In the genomic region with DNA sequence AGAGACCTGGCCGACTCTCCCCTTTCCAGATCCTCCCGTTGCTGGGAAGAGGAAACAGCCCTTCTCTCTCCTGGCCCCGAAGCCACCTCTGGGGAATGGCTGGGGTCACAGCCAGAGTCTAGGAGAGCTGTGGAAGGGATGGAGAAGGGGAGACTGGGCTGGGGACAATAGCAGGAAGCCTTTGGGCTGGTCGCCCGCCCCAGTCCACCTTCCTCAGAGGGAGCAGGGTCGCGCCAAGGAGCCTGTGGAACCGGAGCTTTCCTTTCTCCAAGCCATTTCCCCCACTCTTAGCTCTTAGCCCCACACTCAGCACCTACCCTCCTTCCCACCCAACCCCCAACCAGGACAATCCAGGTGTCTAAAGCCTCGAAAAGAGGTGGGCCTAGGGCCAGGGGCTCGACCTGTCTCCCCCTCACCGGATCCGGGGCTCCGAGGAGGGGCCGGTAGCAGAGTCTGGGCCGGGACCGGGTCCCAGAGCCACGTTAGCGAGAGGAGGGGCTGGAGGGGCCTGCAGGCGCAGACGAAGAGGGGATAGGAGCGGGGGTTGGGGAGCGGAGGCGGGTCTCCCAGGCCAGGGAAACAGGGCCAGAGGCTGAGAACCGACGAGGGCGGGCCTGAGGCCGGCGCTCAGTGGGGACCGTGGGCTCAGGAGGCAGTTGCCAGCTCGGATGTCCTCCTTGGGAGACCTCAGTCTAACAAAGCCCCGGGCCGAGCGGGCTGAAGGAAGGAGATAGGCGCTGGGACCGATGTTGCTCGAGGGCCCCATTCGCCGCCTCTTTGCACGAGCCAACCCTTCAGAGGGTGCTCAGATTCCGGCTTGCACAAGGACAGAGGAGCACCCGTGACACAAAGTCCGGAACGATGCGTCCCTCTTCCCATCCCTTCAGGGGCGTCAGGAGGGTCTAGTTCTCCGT, we compare ENCODE assay signal across 8 cellular contexts. TPM values are rescaled to one million over a fixed set of nuclear protein-coding genes. Genes with fewer than 3 reads are reported as not detected.
DNase-seq lines count a peak whose midpoint lies in the region; ATAC-seq, FAIRE-seq and TF ChIP-seq lines count a peak whose summit lies in the region.

No MANE protein-coding gene starts in this region.

- CTCF ChIA-PET in IMR-90 (lab: Yijun Ruan, JAX) = no interaction called here
- CTCF ChIA-PET in K562 (lab: Yijun Ruan, JAX; ENCODE audit: low intra/inter-chr PET ratio) = no interaction called here
- CTCF ChIA-PET in HEK293T (lab: Yijun Ruan, JAX) = interaction anchor here (0.6 to 1.4 kb wide), 3 partner anchors 10 to 46 kb away, joined by 3 to 4 read pairs (median 3); no protein-coding TSS in a partner anchor
- CTCF ChIA-PET in GM10248 (lab: Yijun Ruan, JAX) = interaction anchor here (4.3 to 7.5 kb wide), 2 partner anchors 11 to 45 kb away, joined by 19 to 56 read pairs; partner anchors contain the start of gene TNFAIP8L2

- H3K14ac ChIP-seq in IMR-90 (replicated peaks; ENCODE audit: low read depth, low read length) = peak overlapping the region; percentile 61; the same call in 1 of the 2 replicates

- POLR2A ChIA-PET in IMR-90 (lab: Charles Lee; ENCODE audit: unreplicated experiment) = no interaction called here
- POLR2A ChIA-PET in K562 (lab: Yijun Ruan, JAX) = interaction anchor here (0.6 to 1.4 kb wide), 2 partner anchors 11 to 14 kb away, joined by 3 to 7 read pairs; no protein-coding TSS in a partner anchor
- POLR2A ChIA-PET in HEK293T (lab: Yijun Ruan, JAX) = interaction anchor here (1.0 kb wide), 1 partner anchor 10 kb away, joined by 3 read pairs; no protein-coding TSS in a partner anchor
- POLR2A ChIA-PET in GM10248 (lab: Yijun Ruan, JAX) = interaction anchor here (0.5 to 0.9 kb wide), 2 partner anchors 102 to 293 kb away, joined by 3 to 4 read pairs; no protein-coding TSS in a partner anchor

- no peak for TF ChIP-seq RAD21 in IMR-90 (IDR thresholded peaks at IDR 0.05; ENCODE audit: low read length)
- no peak for TF ChIP-seq RAD21 in K562 (CRISPR knock-in tag; conservative IDR thresholded peaks at IDR 0.05 in 1 of 2, IDR thresholded peaks at IDR 0.05 in 1 of 2)

- dilution Hi-C loops in IMR-90 (cut with HindIII; ENCODE audit: low sequenced_read_pairs, unreplicated experiment) = no loop called here

- H3K4me2 ChIP-seq in IMR-90 (ENCODE audit: low read depth, low read length) (peak overlapping the region; percentile 91), K562 (ENCODE audit: insufficient read depth, low read length) (peak overlapping the region; percentile 82)

- FAIRE-seq in K562 (lab: Jason Lieb, UNC) = no peak

- H2BK120ac ChIP-seq in IMR-90 (ENCODE audit: low read depth, low read length) = no peak overlapping the region

- no peak overlapping the region for H3K18ac ChIP-seq in IMR-90 (ENCODE audit: low read depth, low read length)

- in situ Hi-C loops in IMR-90 (cut with MboI; ENCODE audit: low sequenced_read_pairs) (no loop called here), K562 (cut with MboI) (no loop called here), GM13977 (cut with MboI; ENCODE audit: low pct_unique_long_range_greater_than_20kb, low sequenced_read_pairs, unreplicated experiment) (no loop called here)

- no peak for TF ChIP-seq CTCF in AG10803 (conservative IDR thresholded peaks at IDR 0.05; ENCODE audit: low read length)
- TF ChIP-seq CTCF in IMR-90 (conservative IDR thresholded peaks at IDR 0.05; ENCODE audit: low read depth, low read length) = no peak
- no peak for TF ChIP-seq CTCF in K562 (IDR thresholded peaks at IDR 0.05 in 2 of 3, conservative IDR thresholded peaks at IDR 0.05 in 1 of 3; ENCODE audit: insufficient read depth in 2 of 3, low read depth in 1 of 3, low read length in 3 of 3)
- TF ChIP-seq CTCF in spleen (IDR thresholded peaks at IDR 0.05 in 8 of 11, conservative IDR thresholded peaks at IDR 0.05 in 3 of 11) = no peak
- no peak for TF ChIP-seq CTCF in GM13977 (IDR thresholded peaks at IDR 0.05; ENCODE audit: extremely low read depth, insufficient read depth, missing control alignments)
- no peak for TF ChIP-seq CTCF in GM10248 (IDR thresholded peaks at IDR 0.05; ENCODE audit: control extremely low read depth, extremely low read depth, low read depth, missing control alignments)

- BruUV-seq in IMR-90 (replicated peaks; lab: Mats Ljungman, UMichigan) = no TSS peak
- BruUV-seq in K562 (replicated peaks; lab: Mats Ljungman, UMichigan) = no TSS peak

- H3K79me1 ChIP-seq in IMR-90 (ENCODE audit: low read depth in 1 of 2, low read length in 2 of 2) = peaks cover 0 to 6% of the 10 kb centered on the region in 2 experiments; a peak in 1 of 4 replicates

- H3K56ac ChIP-seq in IMR-90 (ENCODE audit: extremely low read depth, insufficient read depth, low read length) = no peak overlapping the region

- H2AK5ac ChIP-seq in IMR-90 (ENCODE audit: low read depth, low read length) = no peak overlapping the region

- H3K27ac ChIP-seq in IMR-90 (ENCODE audit: insufficient read depth, low read length) (no peak overlapping the region), K562 (ENCODE audit: extremely low read depth, low read depth, low read length) (no peak overlapping the region), spleen (peak overlapping the region in 2 of 8 donors; percentile 68 to 78)

- no peak for DNase-seq in AG10803 (ENCODE audit: low read depth)
- DNase-seq in IMR-90 = no peak
- no peak for DNase-seq in K562 (ENCODE audit: extremely low read depth in 1 of 4, low spot score in 3 of 4)
- peak; percentile 25 for DNase-seq in inferior parietal cortex (ENCODE audit: extremely low spot score)
- peak; percentile 79 for DNase-seq in spleen
- no peak for DNase-seq in GM13977 (ENCODE audit: low spot score)
- no peak for DNase-seq in HEK293T (ENCODE audit: extremely low spot score)
- no peak for DNase-seq in GM10248 (ENCODE audit: extremely low spot score)

- H3K27me3 ChIP-seq in IMR-90 (ENCODE audit: control insufficient read depth, insufficient read depth, low read length) = peaks cover 2% of the 10 kb centered on the region; the same call in 1 of the 2 replicates
- H3K27me3 ChIP-seq in K562 (ENCODE audit: control insufficient read depth in 2 of 2, insufficient read depth in 2 of 2, low read length in 2 of 2) = no peaks in the 10 kb centered on the region
- peaks cover 0 to 18% (median 8%) of the 10 kb centered on the region in 7 donors for H3K27me3 ChIP-seq in spleen (replicated peaks in 1 of 7)

- peak overlapping the region; percentile 87 for H3K23ac ChIP-seq in IMR-90 (ENCODE audit: low read depth, low read length)

- TF ChIP-seq EP300 in K562 (IDR thresholded peaks at IDR 0.05; ENCODE audit: low read length) = no peak

- no peak overlapping the region for H2BK5ac ChIP-seq in IMR-90 (ENCODE audit: low read depth, low read length, poor library complexity, severe bottlenecking)

- peaks cover 5% of the 10 kb centered on the region for H3K4me1 ChIP-seq in IMR-90 (ENCODE audit: control insufficient read depth, insufficient read depth, low read length)
- H3K4me1 ChIP-seq in K562 (replicated peaks in 1 of 2; ENCODE audit: control insufficient read depth in 2 of 2, insufficient read depth in 2 of 2, low read length in 2 of 2) = peaks cover 20 to 46% of the 10 kb centered on the region in 2 experiments; a peak in 4 of 5 replicates
- peaks cover 6 to 42% (median 20%) of the 10 kb centered on the region in 6 donors for H3K4me1 ChIP-seq in spleen

- WGBS in IMR-90 (ENCODE audit: extremely low coverage in 2 of 2, insufficient read length in 1 of 2), 2 experiments = 32% methylated on average over 16 of the region's 46 CpGs; no CpG with 5 or more reads in 1 of the 2 experiments
- 67% methylated on average over 28 of the region's 46 CpGs for WGBS in K562 (ENCODE audit: insufficient coverage, low coverage, missing lambda C conversion rate)
- 29 to 46% (median 33%) methylated on average over 30 to 46 of the region's 46 CpGs for WGBS in spleen, 5 donors

- no peak overlapping the region; a peak in 1 of 4 replicates for H4K8ac ChIP-seq in IMR-90 (ENCODE audit: low read depth in 2 of 2, low read length in 2 of 2)

- H3K4me3 ChIP-seq in AG10803 (ENCODE audit: low read length) (peak overlapping the region; percentile 79), IMR-90 (ENCODE audit: insufficient read depth, low read depth, low read length) (peak overlapping the region; percentile 77), K562 (peak overlapping the region; percentile 59; the same call in 1 of the 2 replicates), spleen (peak overlapping the region; percentile 64 to 90 (median 80))

- no peak overlapping the region for H4K5ac ChIP-seq in IMR-90 (ENCODE audit: low read depth, low read length)

- H3K36me3 ChIP-seq in IMR-90 (ENCODE audit: control insufficient read depth, insufficient read depth, low read length) (no peaks in the 10 kb centered on the region), K562 (ENCODE audit: control insufficient read depth, insufficient read depth, low read length) (no peaks in the 10 kb centered on the region), spleen (no peaks in the 10 kb centered on the region)

- H3K9me3 ChIP-seq in IMR-90 (ENCODE audit: control insufficient read depth, insufficient read depth, low read length) (no peaks in the 10 kb centered on the region), K562 (replicated peaks; ENCODE audit: control insufficient read depth, insufficient read depth, low read depth, low read length) (no peaks in the 10 kb centered on the region), spleen (no peaks in the 10 kb centered on the region)

- H2BK15ac ChIP-seq in IMR-90 (ENCODE audit: low read depth, low read length) = no peak overlapping the region

- H3K9me1 ChIP-seq in IMR-90 (ENCODE audit: insufficient read depth, low read length) = peaks cover 4% of the 10 kb centered on the region; the same call in 1 of the 2 replicates
- H3K9me1 ChIP-seq in K562 (ENCODE audit: control insufficient read depth, insufficient read depth, low read length) = no peaks in the 10 kb centered on the region

- H4K20me1 ChIP-seq in IMR-90 (ENCODE audit: insufficient read depth, low read length) (peaks cover 5% of the 10 kb centered on the region; the same call in 1 of the 2 replicates), K562 (replicated peaks; ENCODE audit: control insufficient read depth, insufficient read depth, low read length) (no peaks in the 10 kb centered on the region; the same call in 1 of the 2 replicates)

- H3K4ac ChIP-seq in IMR-90 (ENCODE audit: low read depth, low read length) = no peak overlapping the region; the same call in 1 of the 2 replicates

- no peak for ATAC-seq in IMR-90 (ENCODE audit: low read depth)
- ATAC-seq in K562 = no peak

- H3K9ac ChIP-seq in IMR-90 (ENCODE audit: low read depth, low read length) (peak overlapping the region; percentile 79), K562 (ENCODE audit: insufficient read depth in 1 of 2, low read depth in 2 of 2, low read length in 2 of 2) (peak overlapping the region in 1 of 2 experiments; percentile 93; a peak in 2 of 4 replicates)

- no peak overlapping the region for H2BK20ac ChIP-seq in IMR-90 (ENCODE audit: low read depth, low read length)

- intact Hi-C loops in IMR-90 (cut with micrococcal nuclease) (loop anchor here (5.0 kb wide), 1 partner anchor 73 kb away; the partner anchor contains the start of gene GABPB2), K562 (cut with micrococcal nuclease) (no loop called here), spleen (cut with DNase I; ENCODE audit: low total_unique reads) (no loop called here)

- H4K91ac ChIP-seq in IMR-90 (ENCODE audit: insufficient read depth, low read depth, low read length) = no peak overlapping the region

- H2AFZ ChIP-seq in IMR-90 (replicated peaks; ENCODE audit: low read length, poor library complexity) (peak overlapping the region; percentile 91), K562 (ENCODE audit: low read depth, low read length) (peak overlapping the region; percentile 92)

- H3K79me2 ChIP-seq in K562 (ENCODE audit: control insufficient read depth, insufficient read depth, low read length) = no peaks in the 10 kb centered on the region

- TF ChIP-seq POLR2A in IMR-90 (IDR thresholded peaks at IDR 0.05; ENCODE audit: low read depth, low read length) (no peak), K562 (conservative IDR thresholded peaks at IDR 0.05) (no peak), spleen (IDR thresholded peaks at IDR 0.05) (no peak)

- H2AK9ac ChIP-seq in IMR-90 (replicated peaks; ENCODE audit: low read depth, low read length, poor library complexity) = peak overlapping the region; percentile 85

RNA-seq across cellular contexts. Expression of gene SEMA6C, which starts 1.0 kb away (rescaled TPM):
- total RNA-seq in IMR-90 (2012; rRNA removed) (0.36 and 0.56 TPM in 2 replicates), K562 (2014; rRNA removed) (0.95 and 2.3 TPM in 2 replicates), K562 (2014; rRNA removed; fragmentation: Illumina TruSeq; extraction: Trizol) (0.55 and 1.4 TPM in 2 replicates), K562 (2015; rRNA removed; fragmentation: Illumina TruSeq; extraction: Trizol) (0.49 and 0.72 TPM in 2 replicates), K562 (2021) (4.3 and 4.6 TPM in 2 replicates), spleen (1 to 10 TPM; 2.0 to 9.4 (median 4.1) TPM)
- polyA plus RNA-seq in IMR-90 (2012; rRNA removed) (2.0 and 2.6 TPM in 2 replicates), K562 (2011; rRNA removed) (1.8 and 1.9 TPM in 2 replicates), K562 (2014; fragmentation: Illumina TruSeq; extraction: Trizol) (1.5 and 2.0 TPM in 2 replicates), K562 (2014; fragmentation: Nextera tagmentation; extraction: Ambion mirVana) (under 1 TPM; 0.03 to 0.11 TPM), K562 (2014; rRNA removed) (2.7 and 3.3 TPM in 2 replicates), spleen (1 to 10 TPM; 3.2 to 5.8 (median 4.4) TPM)
- polyA plus RNA-seq in IMR-90 (2012; cell fraction: cytosol; rRNA removed) = 1.6 and 17.4 TPM in 2 replicates
- polyA plus RNA-seq in IMR-90 (2012; cell fraction: nucleus; rRNA removed; ENCODE audit: low replicate concordance) = 16.8 and 119 TPM in 2 replicates
- 12.0 and 29.0 TPM in 2 replicates for total RNA-seq in K562 (2011; cell fraction: chromatin; rRNA removed; ENCODE audit: low replicate concordance)
- total RNA-seq in K562 (2011; cell fraction: nucleolus; rRNA removed) = 18.2 and 19.5 TPM in 2 replicates
- 13.7 and 14.4 TPM in 2 replicates for total RNA-seq in K562 (2011; cell fraction: nucleoplasm; rRNA removed)
- 2.4 and 2.8 TPM in 2 replicates for polyA plus RNA-seq in K562 (2011; cell fraction: cytosol; rRNA removed)
- 12.7 and 20.4 TPM in 2 replicates for polyA plus RNA-seq in K562 (2011; cell fraction: nucleus; rRNA removed)
- polyA plus RNA-seq in K562 (2012) = 2.9 and 3.9 TPM in 2 replicates
- 1.4 and 1.5 TPM in 2 replicates for polyA minus RNA-seq in K562 (2011; rRNA and poly(A)+ RNA removed)
- 1.9 and 2.1 TPM in 2 replicates for polyA minus RNA-seq in K562 (2011; cell fraction: cytosol; rRNA and poly(A)+ RNA removed)
- polyA minus RNA-seq in K562 (2011; cell fraction: nucleus; rRNA and poly(A)+ RNA removed) = 3.3 and 5.0 TPM in 2 replicates

RNA-seq across cellular contexts. Expression of gene TNFAIP8L2, which starts 11.0 kb away (rescaled TPM):
- total RNA-seq in IMR-90 (2012; rRNA removed) = not detected in 2 replicates
- not detected in 2 replicates for polyA plus RNA-seq in IMR-90 (2012; rRNA removed)
- not detected in 2 replicates for polyA plus RNA-seq in IMR-90 (2012; cell fraction: cytosol; rRNA removed)
- polyA plus RNA-seq in IMR-90 (2012; cell fraction: nucleus; rRNA removed; ENCODE audit: low replicate concordance) = not detected in 2 replicates
- 0.44 TPM in 1 of 2 replicates, not detected in the other for total RNA-seq in K562 (2011; cell fraction: chromatin; rRNA removed; ENCODE audit: low replicate concordance)
- total RNA-seq in K562 (2011; cell fraction: nucleolus; rRNA removed) = 0.33 TPM in 1 of 2 replicates, not detected in the other
- total RNA-seq in K562 (2011; cell fraction: nucleoplasm; rRNA removed) = 0.37 TPM in 1 of 2 replicates, not detected in the other
- total RNA-seq in K562 (2014; rRNA removed) = 0.45 and 1.7 TPM in 2 replicates
- total RNA-seq in K562 (2014; rRNA removed; fragmentation: Illumina TruSeq; extraction: Trizol) = 0.29 and 0.55 TPM in 2 replicates
- total RNA-seq in K562 (2015; rRNA removed; fragmentation: Illumina TruSeq; extraction: Trizol) = 0.30 and 0.43 TPM in 2 replicates
- 0.25 and 0.31 TPM in 2 replicates for total RNA-seq in K562 (2021)
- polyA plus RNA-seq in K562 (2011; rRNA removed) = 0.52 and 1.7 TPM in 2 replicates
- polyA plus RNA-seq in K562 (2011; cell fraction: cytosol; rRNA removed) = 1.1 and 2.5 TPM in 2 replicates
- polyA plus RNA-seq in K562 (2011; cell fraction: nucleus; rRNA removed) = 0.36 and 1.5 TPM in 2 replicates
- 0.62 and 1.4 TPM in 2 replicates for polyA plus RNA-seq in K562 (2012)
- 0.34 and 0.54 TPM in 2 replicates for polyA plus RNA-seq in K562 (2014; fragmentation: Illumina TruSeq; extraction: Trizol)
- polyA plus RNA-seq in K562 (2014; fragmentation: Nextera tagmentation; extraction: Ambion mirVana) = 1 to 10 TPM; 1.1 to 1.2 TPM
- 0.05 and 0.09 TPM in 2 replicates for polyA plus RNA-seq in K562 (2014; rRNA removed)
- polyA minus RNA-seq in K562 (2011; rRNA and poly(A)+ RNA removed) = 0.35 and 1.0 TPM in 2 replicates
- polyA minus RNA-seq in K562 (2011; cell fraction: cytosol; rRNA and poly(A)+ RNA removed) = 1.2 TPM in 1 of 2 replicates, not detected in the other
- polyA minus RNA-seq in K562 (2011; cell fraction: nucleus; rRNA and poly(A)+ RNA removed) = 0.89 TPM in 1 of 2 replicates, not detected in the other
- total RNA-seq in spleen = 10 to 100 TPM; 26.3 to 48.0 (median 35.3) TPM
- 10 to 100 TPM; 58.8 to 63.4 (median 61.9) TPM for polyA plus RNA-seq in spleen

RNA-seq across cellular contexts. Expression of gene LYSMD1, which starts 20.3 kb away (rescaled TPM):
- total RNA-seq in IMR-90 (2012; rRNA removed) (9.2 and 10.4 TPM in 2 replicates), K562 (2014; rRNA removed) (6.2 and 7.4 TPM in 2 replicates), K562 (2014; rRNA removed; fragmentation: Illumina TruSeq; extraction: Trizol) (6.3 and 8.0 TPM in 2 replicates), K562 (2015; rRNA removed; fragmentation: Illumina TruSeq; extraction: Trizol) (6.1 and 6.6 TPM in 2 replicates), K562 (2021) (5.9 and 6.0 TPM in 2 replicates), spleen (10 to 100 TPM in 1 of 7 donors, 1 to 10 TPM in 6; 3.7 to 10.0 (median 4.6) TPM)
- polyA plus RNA-seq in IMR-90 (2012; rRNA removed) (5.0 and 5.9 TPM in 2 replicates), K562 (2011; rRNA removed) (6.0 and 6.2 TPM in 2 replicates), K562 (2014; fragmentation: Illumina TruSeq; extraction: Trizol) (6.5 and 9.4 TPM in 2 replicates), K562 (2014; fragmentation: Nextera tagmentation; extraction: Ambion mirVana) (1 to 10 TPM; 2.2 to 3.3 TPM), K562 (2014; rRNA removed) (4.7 and 6.2 TPM in 2 replicates), spleen (1 to 10 TPM; 2.5 to 4.8 (median 2.8) TPM)
- 2.3 and 3.1 TPM in 2 replicates for polyA plus RNA-seq in IMR-90 (2012; cell fraction: cytosol; rRNA removed)
- 2.6 and 6.2 TPM in 2 replicates for polyA plus RNA-seq in IMR-90 (2012; cell fraction: nucleus; rRNA removed; ENCODE audit: low replicate concordance)
- 14.0 and 14.3 TPM in 2 replicates for total RNA-seq in K562 (2011; cell fraction: chromatin; rRNA removed; ENCODE audit: low replicate concordance)
- total RNA-seq in K562 (2011; cell fraction: nucleolus; rRNA removed) = 7.2 and 7.9 TPM in 2 replicates
- 9.8 and 12.3 TPM in 2 replicates for total RNA-seq in K562 (2011; cell fraction: nucleoplasm; rRNA removed)
- polyA plus RNA-seq in K562 (2011; cell fraction: cytosol; rRNA removed) = 3.2 and 4.6 TPM in 2 replicates
- 6.8 and 7.9 TPM in 2 replicates for polyA plus RNA-seq in K562 (2011; cell fraction: nucleus; rRNA removed)
- 4.3 and 7.6 TPM in 2 replicates for polyA plus RNA-seq in K562 (2012)
- polyA minus RNA-seq in K562 (2011; rRNA and poly(A)+ RNA removed) = 9.3 and 11.3 TPM in 2 replicates
- 2.9 and 4.7 TPM in 2 replicates for polyA minus RNA-seq in K562 (2011; cell fraction: cytosol; rRNA and poly(A)+ RNA removed)
- polyA minus RNA-seq in K562 (2011; cell fraction: nucleus; rRNA and poly(A)+ RNA removed) = 2.2 and 4.2 TPM in 2 replicates

RNA-seq across cellular contexts. Expression of gene SCNM1, which starts 20.5 kb away (rescaled TPM):
- 22.2 and 27.4 TPM in 2 replicates for total RNA-seq in IMR-90 (2012; rRNA removed)
- 33.2 and 35.3 TPM in 2 replicates for polyA plus RNA-seq in IMR-90 (2012; rRNA removed)
- polyA plus RNA-seq in IMR-90 (2012; cell fraction: cytosol; rRNA removed) = 15.6 and 31.7 TPM in 2 replicates
- polyA plus RNA-seq in IMR-90 (2012; cell fraction: nucleus; rRNA removed; ENCODE audit: low replicate concordance) = 20.3 and 49.2 TPM in 2 replicates
- 28.6 and 48.7 TPM in 2 replicates for total RNA-seq in K562 (2011; cell fraction: chromatin; rRNA removed; ENCODE audit: low replicate concordance)
- total RNA-seq in K562 (2011; cell fraction: nucleolus; rRNA removed) = 26.1 and 32.2 TPM in 2 replicates
- total RNA-seq in K562 (2011; cell fraction: nucleoplasm; rRNA removed) = 30.7 and 32.9 TPM in 2 replicates
- total RNA-seq in K562 (2014; rRNA removed) = 67.4 and 74.3 TPM in 2 replicates
- 54.1 and 63.0 TPM in 2 replicates for total RNA-seq in K562 (2014; rRNA removed; fragmentation: Illumina TruSeq; extraction: Trizol)
- total RNA-seq in K562 (2015; rRNA removed; fragmentation: Illumina TruSeq; extraction: Trizol) = 61.7 and 62.3 TPM in 2 replicates
- total RNA-seq in K562 (2021) = 50.1 and 50.7 TPM in 2 replicates
- polyA plus RNA-seq in K562 (2011; rRNA removed) = 17.2 and 22.5 TPM in 2 replicates
- 13.9 and 19.0 TPM in 2 replicates for polyA plus RNA-seq in K562 (2011; cell fraction: cytosol; rRNA removed)
- 40.6 and 40.9 TPM in 2 replicates for polyA plus RNA-seq in K562 (2011; cell fraction: nucleus; rRNA removed)
- 58.0 and 65.9 TPM in 2 replicates for polyA plus RNA-seq in K562 (2012)
- 80.6 and 100 TPM in 2 replicates for polyA plus RNA-seq in K562 (2014; fragmentation: Illumina TruSeq; extraction: Trizol)
- 100 to 1,000 TPM; 203 to 204 TPM for polyA plus RNA-seq in K562 (2014; fragmentation: Nextera tagmentation; extraction: Ambion mirVana)
- polyA plus RNA-seq in K562 (2014; rRNA removed) = 37.3 TPM in 2 replicates
- polyA minus RNA-seq in K562 (2011; rRNA and poly(A)+ RNA removed) = 12.9 and 13.0 TPM in 2 replicates
- 13.5 and 14.7 TPM in 2 replicates for polyA minus RNA-seq in K562 (2011; cell fraction: cytosol; rRNA and poly(A)+ RNA removed)
- 8.1 and 17.2 TPM in 2 replicates for polyA minus RNA-seq in K562 (2011; cell fraction: nucleus; rRNA and poly(A)+ RNA removed)
- 10 to 100 TPM; 36.2 to 63.5 (median 41.5) TPM for total RNA-seq in spleen
- 10 to 100 TPM; 64.9 to 96.2 (median 74.6) TPM for polyA plus RNA-seq in spleen

RNA-seq across cellular contexts. Expression of gene TMOD4, which starts 30.4 kb away (rescaled TPM):
- total RNA-seq in IMR-90 (2012; rRNA removed) (not detected in 2 replicates), K562 (2014; rRNA removed) (1.0 and 1.5 TPM in 2 replicates), K562 (2014; rRNA removed; fragmentation: Illumina TruSeq; extraction: Trizol) (0.18 and 1.1 TPM in 2 replicates), K562 (2015; rRNA removed; fragmentation: Illumina TruSeq; extraction: Trizol) (0.22 and 0.57 TPM in 2 replicates), K562 (2021) (0.60 and 1.2 TPM in 2 replicates), spleen (1 to 10 TPM in 1 of 7 donors, under 1 TPM in 3, not detected in 3; 0.60 to 2.0 (median 0.86) TPM)
- polyA plus RNA-seq in IMR-90 (2012; rRNA removed) (0.22 and 0.27 TPM in 2 replicates), K562 (2011; rRNA removed) (1.4 and 1.8 TPM in 2 replicates), K562 (2014; fragmentation: Illumina TruSeq; extraction: Trizol) (0.35 and 1.0 TPM in 2 replicates), K562 (2014; fragmentation: Nextera tagmentation; extraction: Ambion mirVana) (under 1 TPM in 1 of 2 experiments, not detected in 1; 0.57 TPM), K562 (2014; rRNA removed) (0.12 and 1.5 TPM in 2 replicates), spleen (under 1 TPM; 0.44 to 0.99 (median 0.76) TPM)
- 0.12 and 0.36 TPM in 2 replicates for polyA plus RNA-seq in IMR-90 (2012; cell fraction: cytosol; rRNA removed)
- polyA plus RNA-seq in IMR-90 (2012; cell fraction: nucleus; rRNA removed; ENCODE audit: low replicate concordance) = 0.63 and 0.87 TPM in 2 replicates
- 2.0 and 3.8 TPM in 2 replicates for total RNA-seq in K562 (2011; cell fraction: chromatin; rRNA removed; ENCODE audit: low replicate concordance)
- not detected in 2 replicates for total RNA-seq in K562 (2011; cell fraction: nucleolus; rRNA removed)
- total RNA-seq in K562 (2011; cell fraction: nucleoplasm; rRNA removed) = 4.3 and 9.5 TPM in 2 replicates
- polyA plus RNA-seq in K562 (2011; cell fraction: cytosol; rRNA removed) = 0.72 and 0.88 TPM in 2 replicates
- polyA plus RNA-seq in K562 (2011; cell fraction: nucleus; rRNA removed) = 1.6 and 2.6 TPM in 2 replicates
- polyA plus RNA-seq in K562 (2012) = 1.1 and 1.7 TPM in 2 replicates
- 1.3 TPM in 1 of 2 replicates, not detected in the other for polyA minus RNA-seq in K562 (2011; rRNA and poly(A)+ RNA removed)
- polyA minus RNA-seq in K562 (2011; cell fraction: cytosol; rRNA and poly(A)+ RNA removed) = not detected in 2 replicates
- polyA minus RNA-seq in K562 (2011; cell fraction: nucleus; rRNA and poly(A)+ RNA removed) = not detected in 2 replicates

Comparison
In these comparisons a context has a peak if more than half of its experiments do, and no peak if none do; other contexts are left out.
1. DNase-seq: peak in inferior parietal cortex (single experiment) and spleen (single experiment); none in AG10803 (single experiment), IMR-90 (single experiment), K562 (0 of 4), GM13977 (single experiment), HEK293T (single experiment) and GM10248 (single experiment).
2. RNA of gene TNFAIP8L2, which starts 11.0 kb away (total RNA-seq): 26.3 to 48.0 TPM in spleen; 0.25 to 1.7 TPM in K562 and not detected in IMR-90; every median in the first group is over 10 times any median in the second.
3. CTCF ChIA-PET loops: an anchor here in HEK293T (0.6 to 1.4 kb wide) and GM10248 (4.3 to 7.5 kb wide); none called in IMR-90 and K562.
4. Peak in every context shown above with its lines, with median percentiles within 50 percentile points of each other: H3K4me3 ChIP-seq.